8 cellular contexts compared by ENCODE assay signal in the genomic region with DNA sequence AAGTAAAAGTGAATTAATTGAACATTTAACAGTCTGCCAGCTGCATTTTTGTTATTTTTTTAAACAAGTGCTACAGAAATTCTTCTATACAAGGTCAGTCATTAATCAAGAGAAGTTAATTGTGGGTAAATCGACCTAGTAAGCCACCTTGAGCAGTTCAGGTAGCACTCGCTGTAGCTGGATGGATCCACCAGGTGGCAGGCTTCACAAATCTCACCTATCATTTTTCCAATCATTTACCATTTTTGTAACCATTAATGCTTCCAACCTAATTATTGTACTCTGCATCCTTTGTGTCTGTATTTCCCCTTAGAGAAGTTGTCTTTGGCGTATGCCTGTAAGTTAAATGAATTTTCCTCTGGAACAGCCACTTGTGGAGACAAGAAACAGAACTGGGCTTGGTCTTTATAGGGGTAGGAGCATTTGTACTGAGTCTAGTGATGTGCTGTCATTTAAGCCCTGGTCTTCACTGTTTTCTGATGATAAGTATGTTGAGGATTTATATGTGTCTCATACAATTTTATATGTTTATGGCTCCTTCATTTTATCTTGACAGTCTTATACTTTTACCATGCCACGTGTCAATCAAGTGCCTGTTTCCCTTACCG. TPM values are rescaled to one million over a fixed set of nuclear protein-coding genes. Genes with fewer than 3 reads are reported as not detected.
DNase-seq lines count a peak whose midpoint lies in the region; ATAC-seq and TF ChIP-seq lines count a peak whose summit lies in the region.

No MANE protein-coding gene starts in this region.

- H3K4me3 ChIP-seq in GM12865 (ENCODE audit: low read depth, low read length), result no peak overlapping the region
- no peak overlapping the region for H3K4me3 ChIP-seq in spleen
- H3K4me3 ChIP-seq in lower leg skin (ENCODE audit: low read depth, poor library complexity, severe bottlenecking), result no peak overlapping the region

- TF ChIP-seq CTCF in GM12865 (IDR thresholded peaks at IDR 0.05; ENCODE audit: insufficient read depth, low read depth, low read length, missing control alignments) (peak; percentile 73), foreskin keratinocyte (conservative IDR thresholded peaks at IDR 0.05) (peak; percentile 81), spleen (IDR thresholded peaks at IDR 0.05 in 8 of 11, conservative IDR thresholded peaks at IDR 0.05 in 3 of 11) (peak; percentile 56 to 90 (median 82)), lower leg skin (IDR thresholded peaks at IDR 0.05) (no peak)

- H3K36me3 ChIP-seq in spleen, result peaks cover 0 to 56% (median 15%) of the 10 kb centered on the region in 6 donors

- H3K9me3 Mint-ChIP-seq in activated T-helper 1 cell treated with anti-CD3 and anti-CD28 coated beads, Interleukin-12 subunit alpha, Interleukin-12 subunit beta, Interleukin-2, Interleukin-4 antibody, amounts not matched to agents 30 ng/mL and 10 ng/mL and 1 ng/mL, durations not matched to agents 14 hours and 24 hours and 36 hours, result no peaks in the 10 kb centered on the region

- no peaks in the 10 kb centered on the region for H3K27me3 ChIP-seq in foreskin keratinocyte
- no peaks in the 10 kb centered on the region for H3K27me3 ChIP-seq in spleen (replicated peaks in 1 of 7)

- no peak overlapping the region for H3K4me3 Mint-ChIP-seq in activated T-helper 1 cell treated with anti-CD3 and anti-CD28 coated beads, Interleukin-12 subunit alpha, Interleukin-12 subunit beta, Interleukin-2, Interleukin-4 antibody, amounts not matched to agents 30 ng/mL and 10 ng/mL and 1 ng/mL, durations not matched to agents 14 hours and 24 hours and 36 hours

- no peak overlapping the region for H3K27ac ChIP-seq in foreskin keratinocyte
- H3K27ac ChIP-seq in spleen, result no peak overlapping the region

- peak overlapping the region; percentile 25 for H3K27ac Mint-ChIP-seq in activated T-helper 1 cell treated with anti-CD3 and anti-CD28 coated beads, Interleukin-12 subunit alpha, Interleukin-12 subunit beta, Interleukin-2, Interleukin-4 antibody, amounts not matched to agents 30 ng/mL and 10 ng/mL and 1 ng/mL, durations not matched to agents 14 hours and 24 hours and 36 hours

- H3K9me3 ChIP-seq in spleen, result no peaks in the 10 kb centered on the region

- intact Hi-C loops in activated T-helper 1 cell treated with anti-CD3 and anti-CD28 coated beads, Interleukin-12 subunit alpha, Interleukin-12 subunit beta, Interleukin-2, Interleukin-4 antibody, amounts not matched to agents 30 ng/mL and 10 ng/mL and 1 ng/mL, durations not matched to agents 14 hours and 24 hours and 36 hours (cut with micrococcal nuclease), result loop anchor here (1.0 to 2.0 kb wide), 4 partner anchors 9 to 850 kb away; no protein-coding TSS in a partner anchor
- intact Hi-C loops in spleen (cut with DNase I; ENCODE audit: low total_unique reads) (loop anchor here (10.0 kb wide), 2 partner anchors 172 to 342 kb away; no protein-coding TSS in a partner anchor), lower leg skin (cut with DNase I; ENCODE audit: low total_unique reads) (no loop called here)

- TF ChIP-seq POLR2A in spleen (IDR thresholded peaks at IDR 0.05), result no peak
- no peak for TF ChIP-seq POLR2A in lower leg skin (IDR thresholded peaks at IDR 0.05)

- peak; percentile 58 for ATAC-seq in foreskin keratinocyte

- H3K4me1 ChIP-seq in foreskin keratinocyte, result peaks cover 23% of the 10 kb centered on the region
- peaks cover 0 to 45% (median 3%) of the 10 kb centered on the region in 6 donors for H3K4me1 ChIP-seq in spleen

- H3K27me3 Mint-ChIP-seq in activated T-helper 1 cell treated with anti-CD3 and anti-CD28 coated beads, Interleukin-12 subunit alpha, Interleukin-12 subunit beta, Interleukin-2, Interleukin-4 antibody, amounts not matched to agents 30 ng/mL and 10 ng/mL and 1 ng/mL, durations not matched to agents 14 hours and 24 hours and 36 hours (ENCODE audit: insufficient read depth), result no peaks in the 10 kb centered on the region

- peaks cover 51% of the 10 kb centered on the region for H3K4me1 Mint-ChIP-seq in activated T-helper 1 cell treated with anti-CD3 and anti-CD28 coated beads, Interleukin-12 subunit alpha, Interleukin-12 subunit beta, Interleukin-2, Interleukin-4 antibody, amounts not matched to agents 30 ng/mL and 10 ng/mL and 1 ng/mL, durations not matched to agents 14 hours and 24 hours and 36 hours (ENCODE audit: low read depth)

- POLR2A ChIA-PET in HEK293T (lab: Yijun Ruan, JAX), result no interaction called here

- WGBS in spleen, 5 donors, result 63 to 66% (median 63%) methylated on average over 5 of the region's 5 CpGs
- WGBS in lower leg skin, 2 donors, result 51 to 55% methylated on average over 5 of the region's 5 CpGs

- peaks cover 17% of the 10 kb centered on the region for H3K36me3 Mint-ChIP-seq in activated T-helper 1 cell treated with anti-CD3 and anti-CD28 coated beads, Interleukin-12 subunit alpha, Interleukin-12 subunit beta, Interleukin-2, Interleukin-4 antibody, amounts not matched to agents 30 ng/mL and 10 ng/mL and 1 ng/mL, durations not matched to agents 14 hours and 24 hours and 36 hours (ENCODE audit: low read depth)

- DNase-seq in GM12865 (ENCODE audit: low read depth), result peak; percentile 70
- DNase-seq in HEK293T (ENCODE audit: extremely low spot score), result peak; percentile 46
- peak; percentile 49 for DNase-seq in NCI-H748 (lab: John Stamatoyannopoulos, UW; ENCODE audit: unreplicated experiment)
- DNase-seq in activated T-helper 1 cell treated with anti-CD3 and anti-CD28 coated beads, Interleukin-12 subunit alpha, Interleukin-12 subunit beta, Interleukin-2, Interleukin-4 antibody, amounts not matched to agents 30 ng/mL and 10 ng/mL and 1 ng/mL, durations not matched to agents 14 hours and 24 hours and 36 hours (ENCODE audit: low spot score), result no peak
- no peak for DNase-seq in foreskin keratinocyte
- DNase-seq in spleen, result peak; percentile 76
- DNase-seq in lower leg skin (ENCODE audit: low spot score in 2 of 2), result no peak
- no peak for DNase-seq in epidermal melanocyte (ENCODE audit: insufficient read length, low spot score)

- CTCF ChIA-PET in HEK293T (lab: Yijun Ruan, JAX), result interaction anchor here (0.6 to 1.1 kb wide), 3 partner anchors 50 to 1026 kb away, joined by 3 to 5 read pairs (median 3); no protein-coding TSS in a partner anchor

TF ChIP-seq in HEK293T, 16 proteins besides CTCF, POLR2A, EP300 and RAD21:
- TF ChIP-seq ZNF384 (IDR thresholded peaks at IDR 0.05) (no peak), CTBP1 (IDR thresholded peaks at IDR 0.05; ENCODE audit: borderline replicate concordance) (no peak), FOXM1 (IDR thresholded peaks at IDR 0.05; ENCODE audit: borderline replicate concordance) (no peak), BHLHE40 (IDR thresholded peaks at IDR 0.05; ENCODE audit: borderline replicate concordance) (no peak)
- TF ChIP-seq, protein P1, sequence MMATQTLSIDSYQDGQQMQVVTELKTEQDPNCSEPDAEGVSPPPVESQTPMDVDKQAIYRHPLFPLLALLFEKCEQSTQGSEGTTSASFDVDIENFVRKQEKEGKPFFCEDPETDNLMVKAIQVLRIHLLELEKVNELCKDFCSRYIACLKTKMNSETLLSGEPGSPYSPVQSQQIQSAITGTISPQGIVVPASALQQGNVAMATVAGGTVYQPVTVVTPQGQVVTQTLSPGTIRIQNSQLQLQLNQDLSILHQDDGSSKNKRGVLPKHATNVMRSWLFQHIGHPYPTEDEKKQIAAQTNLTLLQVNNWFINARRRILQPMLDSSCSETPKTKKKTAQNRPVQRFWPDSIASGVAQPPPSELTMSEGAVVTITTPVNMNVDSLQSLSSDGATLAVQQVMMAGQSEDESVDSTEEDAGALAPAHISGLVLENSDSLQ (IDR thresholded peaks at IDR 0.05), result 0 out of 2 replicates have a peak, but pooled peaks have one; percentile 35

RNA-seq across cellular contexts. Expression of a gene that starts 39.5 kb away (rescaled TPM):
- total RNA-seq in activated T-helper 1 cell treated with anti-CD3 and anti-CD28 coated beads, Interleukin-12 subunit alpha, Interleukin-12 subunit beta, Interleukin-2, Interleukin-4 antibody, amounts not matched to agents 30 ng/mL and 10 ng/mL and 1 ng/mL, durations not matched to agents 14 hours and 24 hours and 36 hours, result 0.54 and 1.4 TPM in 2 replicates
- total RNA-seq in foreskin keratinocyte, result not detected in 2 replicates
- polyA plus RNA-seq in foreskin keratinocyte, result not detected in 2 replicates
- 10 to 100 TPM; 20.6 to 39.2 (median 27.4) TPM for total RNA-seq in spleen
- polyA plus RNA-seq in spleen, result 10 to 100 TPM; 11.6 to 17.9 (median 14.6) TPM
- under 1 TPM; 0.08 to 0.42 (median 0.27) TPM for total RNA-seq in lower leg skin

Comparison
In these comparisons a context has a peak if more than half of its experiments do, and no peak if none do; other contexts are left out.
1. DNase-seq: peak in GM12865 (single experiment), HEK293T (single experiment), NCI-H748 (single experiment) and spleen (single experiment); none in activated T-helper 1 cell treated with anti-CD3 and anti-CD28 coated beads, Interleukin-12 subunit alpha, Interleukin-12 subunit beta, Interleukin-2, Interleukin-4 antibody, amounts not matched to agents 30 ng/mL and 10 ng/mL and 1 ng/mL, durations not matched to agents 14 hours and 24 hours and 36 hours (single experiment), foreskin keratinocyte (0 of 2), lower leg skin (0 of 2) and epidermal melanocyte (single experiment).
2. CTCF ChIP-seq: peak in GM12865 (single experiment), foreskin keratinocyte (single experiment) and spleen (11 of 11); none in lower leg skin (0 of 3).